Comparison of ENCODE assay signal across 8 cellular contexts in genomic region chr16:89561195-89562026, GRCh38. TPM values are rescaled to one million over a fixed set of nuclear protein-coding genes. Genes with fewer than 3 reads are reported as not detected.
DNase-seq lines count a peak whose midpoint lies in the region; ATAC-seq and TF ChIP-seq lines count a peak whose summit lies in the region.

No MANE protein-coding gene starts in this region.

- TF ChIP-seq CTCF in WTC11 (IDR thresholded peaks at IDR 0.05) (no peak), fibroblast of villous mesenchyme (IDR thresholded peaks at IDR 0.05; ENCODE audit: insufficient read depth, low read depth, low read length) (no peak)

- peak overlapping the region; percentile 98 for H3K9ac ChIP-seq in skeletal muscle satellite cell (ENCODE audit: low read depth, low read length)

- no peak for ATAC-seq in WTC11
- no peak for ATAC-seq in GM19463 (IDR thresholded peaks at IDR 0.05; ENCODE audit: unreplicated experiment)
- ATAC-seq in HG02938 (IDR thresholded peaks at IDR 0.05; ENCODE audit: unreplicated experiment) = no peak

- peak overlapping the region; percentile 96 for H3K27ac Mint-ChIP-seq in WTC11

- no peaks in the 10 kb centered on the region for H3K9me3 Mint-ChIP-seq in WTC11

- H3K4me3 ChIP-seq in H7 (ENCODE audit: insufficient read depth, low read depth, low read length) = peak overlapping the region; percentile 99
- H3K4me3 ChIP-seq in fibroblast of villous mesenchyme (ENCODE audit: low read depth, low read length) = peak overlapping the region; percentile 60
- H3K4me3 ChIP-seq in skeletal muscle satellite cell (ENCODE audit: low read length) = peak overlapping the region; percentile 90

- peaks cover 49% of the 10 kb centered on the region for H3K4me1 Mint-ChIP-seq in WTC11

- no peak for DNase-seq in H7
- DNase-seq in WTC11 (ENCODE audit: low spot score) = no peak
- no peak for DNase-seq in fibroblast of villous mesenchyme (ENCODE audit: low read depth)
- no peak for DNase-seq in NCI-H82 (lab: John Stamatoyannopoulos, UW)
- DNase-seq in NCI-H128 (lab: John Stamatoyannopoulos, UW; ENCODE audit: unreplicated experiment) = no peak

- peaks cover 31% of the 10 kb centered on the region for H3K36me3 ChIP-seq in H7 (replicated peaks; ENCODE audit: control insufficient read depth, insufficient read depth, low read length)
- H3K36me3 ChIP-seq in skeletal muscle satellite cell (ENCODE audit: insufficient read depth, low read length) = peaks cover 54% of the 10 kb centered on the region

- peaks cover 39% of the 10 kb centered on the region for H3K36me3 Mint-ChIP-seq in WTC11

- H3K27me3 ChIP-seq in H7 (ENCODE audit: control insufficient read depth, insufficient read depth, low read length) = no peaks in the 10 kb centered on the region; the same call in 1 of the 2 replicates
- H3K27me3 ChIP-seq in skeletal muscle satellite cell (ENCODE audit: control insufficient read depth, insufficient read depth, low read length) = no peaks in the 10 kb centered on the region

- H3K4me2 ChIP-seq in skeletal muscle satellite cell (ENCODE audit: low read length) = peak overlapping the region; percentile 84

- H3K4me3 Mint-ChIP-seq in WTC11 = peak overlapping the region; percentile 99

- H3K4me1 ChIP-seq in skeletal muscle satellite cell (ENCODE audit: control insufficient read depth, insufficient read depth, low read length) = peaks cover 60% of the 10 kb centered on the region

- no peaks in the 10 kb centered on the region for H3K9me3 ChIP-seq in skeletal muscle satellite cell (replicated peaks; ENCODE audit: low read length)

- CTCF ChIA-PET in WTC11 (lab: Charles Lee) = no interaction called here

- no peaks in the 10 kb centered on the region; the same call in 1 of the 2 replicates for H3K27me3 Mint-ChIP-seq in WTC11 (ENCODE audit: low read depth)

- POLR2A ChIA-PET in WTC11 (lab: Charles Lee) = interaction anchor here (0.6 kb wide), 1 partner anchor 212 kb away, joined by 4 read pairs; no protein-coding TSS in a partner anchor

TF ChIP-seq in WTC11, 78 proteins besides CTCF, POLR2A, EP300 and RAD21:
- 0 out of 2 replicates have a peak, but pooled peaks have one; percentile 4 for TF ChIP-seq GABPB1 (CRISPR knock-in tag; IDR thresholded peaks at IDR 0.05)
- TF ChIP-seq, protein P1, sequence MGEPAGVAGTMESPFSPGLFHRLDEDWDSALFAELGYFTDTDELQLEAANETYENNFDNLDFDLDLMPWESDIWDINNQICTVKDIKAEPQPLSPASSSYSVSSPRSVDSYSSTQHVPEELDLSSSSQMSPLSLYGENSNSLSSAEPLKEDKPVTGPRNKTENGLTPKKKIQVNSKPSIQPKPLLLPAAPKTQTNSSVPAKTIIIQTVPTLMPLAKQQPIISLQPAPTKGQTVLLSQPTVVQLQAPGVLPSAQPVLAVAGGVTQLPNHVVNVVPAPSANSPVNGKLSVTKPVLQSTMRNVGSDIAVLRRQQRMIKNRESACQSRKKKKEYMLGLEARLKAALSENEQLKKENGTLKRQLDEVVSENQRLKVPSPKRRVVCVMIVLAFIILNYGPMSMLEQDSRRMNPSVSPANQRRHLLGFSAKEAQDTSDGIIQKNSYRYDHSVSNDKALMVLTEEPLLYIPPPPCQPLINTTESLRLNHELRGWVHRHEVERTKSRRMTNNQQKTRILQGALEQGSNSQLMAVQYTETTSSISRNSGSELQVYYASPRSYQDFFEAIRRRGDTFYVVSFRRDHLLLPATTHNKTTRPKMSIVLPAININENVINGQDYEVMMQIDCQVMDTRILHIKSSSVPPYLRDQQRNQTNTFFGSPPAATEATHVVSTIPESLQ (CRISPR knock-in tag; IDR thresholded peaks at IDR 0.05) = no peak

RNA-seq across cellular contexts. Expression of gene RPL13, which starts 0.9 kb away (rescaled TPM):
- total RNA-seq in H7 (2014; rRNA removed; shearing (Covaris generic)) = 6,334 and 6,497 TPM in 2 replicates
- 2,631 to 3,314 TPM (median 3,295 TPM) in 3 replicates for total RNA-seq in WTC11 (2021)
- 1,832 and 2,350 TPM in 2 replicates for total RNA-seq in fibroblast of villous mesenchyme
- 2,818 and 3,730 TPM in 2 replicates for total RNA-seq in skeletal muscle satellite cell (2012; rRNA removed)

RNA-seq across cellular contexts. Expression of gene CPNE7, which starts 14.1 kb away (rescaled TPM):
- 5.9 and 11.8 TPM in 2 replicates for total RNA-seq in H7 (2014; rRNA removed; shearing (Covaris generic))
- total RNA-seq in WTC11 (2021) = 42.6 to 62.4 TPM (median 55.6 TPM) in 3 replicates
- 9.5 and 10.0 TPM in 2 replicates for total RNA-seq in fibroblast of villous mesenchyme
- 30.9 and 32.1 TPM in 2 replicates for total RNA-seq in skeletal muscle satellite cell (2012; rRNA removed)

RNA-seq across cellular contexts. Expression of gene DPEP1, which starts 52.0 kb away (rescaled TPM):
- total RNA-seq in H7 (2014; rRNA removed; shearing (Covaris generic)) = 2.6 and 2.7 TPM in 2 replicates
- total RNA-seq in WTC11 (2021) (13.6 to 26.5 TPM (median 24.7 TPM) in 3 replicates), fibroblast of villous mesenchyme (not detected in 2 replicates)
- not detected in 2 replicates for total RNA-seq in skeletal muscle satellite cell (2012; rRNA removed)

RNA-seq across cellular contexts. Expression of gene SPG7, which starts 53.2 kb away (rescaled TPM):
- 120 and 161 TPM in 2 replicates for total RNA-seq in H7 (2014; rRNA removed; shearing (Covaris generic))
- total RNA-seq in WTC11 (2021) (132 to 141 TPM (median 133 TPM) in 3 replicates), fibroblast of villous mesenchyme (91.8 and 108 TPM in 2 replicates)
- total RNA-seq in skeletal muscle satellite cell (2012; rRNA removed) = 75.1 and 98.6 TPM in 2 replicates
